ENCODE assay signal across 20 cellular contexts in genomic region chr10:16780338-16780880, GRCh38. TPM values are rescaled to one million over a fixed set of nuclear protein-coding genes. Genes with fewer than 3 reads are reported as not detected.
DNase-seq lines count a peak whose midpoint lies in the region; ATAC-seq, FAIRE-seq and TF ChIP-seq lines count a peak whose summit lies in the region.
"Had no signal": no experiment of that assay in that cellular context is flagged by ENCODE, and none has a peak within 500 bp of the region (broad histone marks: within the 10 kb centered on the region; RNA-seq: fewer than 3 reads in every experiment).

No MANE protein-coding gene starts in this region.

- no peak overlapping the region for H3K4me3 Mint-ChIP-seq in CD4-positive, alpha-beta T cell
- H3K4me3 Mint-ChIP-seq in central memory CD8-positive, alpha-beta T cell: no peak overlapping the region
- H3K4me3 Mint-ChIP-seq in osteocyte (ENCODE audit: unreplicated experiment): no peak overlapping the region
- H3K4me3 Mint-ChIP-seq: HFFc6 had no signal

- no peaks in the 10 kb centered on the region for H3K27me3 ChIP-seq in CD4-positive, alpha-beta T cell (ENCODE audit: control insufficient read depth, insufficient read depth, low read length)
- H3K27me3 ChIP-seq in gastroesophageal sphincter: no peaks in the 10 kb centered on the region

- CTCF ChIA-PET in CD4-positive, alpha-beta T cell (lab: Charles Lee): interaction anchor here (1.4 kb wide), 1 partner anchor 15 kb away, joined by 4 read pairs; no protein-coding TSS in a partner anchor

- H3K36me3 ChIP-seq in gastroesophageal sphincter: peaks cover 0 to 16% of the 10 kb centered on the region in 2 donors

- H3K9me3 ChIP-seq in CD4-positive, alpha-beta T cell (ENCODE audit: control insufficient read depth, low read length): no peaks in the 10 kb centered on the region
- no peaks in the 10 kb centered on the region for H3K9me3 ChIP-seq in gastroesophageal sphincter
- H3K9me3 ChIP-seq: Caco-2, SK-N-SH had no signal

- peak; percentile 53 for FAIRE-seq in GM19239 (lab: Jason Lieb, UNC)
- FAIRE-seq: H54 had no signal

- peaks cover 35% of the 10 kb centered on the region for H3K4me1 Mint-ChIP-seq in CD4-positive, alpha-beta T cell (ENCODE audit: low read depth)
- peaks cover 34% of the 10 kb centered on the region for H3K4me1 Mint-ChIP-seq in central memory CD8-positive, alpha-beta T cell
- H3K4me1 Mint-ChIP-seq in osteocyte (ENCODE audit: unreplicated experiment): peaks cover 8% of the 10 kb centered on the region

- H3K27me3 Mint-ChIP-seq in CD4-positive, alpha-beta T cell: no peaks in the 10 kb centered on the region
- no peaks in the 10 kb centered on the region for H3K27me3 Mint-ChIP-seq in central memory CD8-positive, alpha-beta T cell
- H3K27me3 Mint-ChIP-seq in osteocyte (ENCODE audit: unreplicated experiment): no peaks in the 10 kb centered on the region

- no peak for TF ChIP-seq POLR2A in gastroesophageal sphincter (IDR thresholded peaks at IDR 0.05)

- H3K4me1 ChIP-seq in gastroesophageal sphincter: peaks cover 0 to 15% (median 0%) of the 10 kb centered on the region in 3 donors
- H3K4me1 ChIP-seq: Caco-2 had no signal

- 77 to 79% methylated on average over 5 to 7 of the region's 7 CpGs for WGBS in gastroesophageal sphincter (ENCODE audit: low coverage in 1 of 2), 2 donors

- no peak overlapping the region for H3K4me3 ChIP-seq in gastroesophageal sphincter

- TF ChIP-seq EP300 in gastroesophageal sphincter (IDR thresholded peaks at IDR 0.05): no peak

- intact Hi-C loops in CD4-positive, alpha-beta T cell (cut with DNase I, micrococcal nuclease): no loop called here

- POLR2A ChIA-PET in CD4-positive, alpha-beta T cell (lab: Charles Lee): interaction anchor here (4.7 kb wide), 1 partner anchor 37 kb away, joined by 17 read pairs; the partner anchor contains the start of gene RSU1

- H3K27ac ChIP-seq in CD4-positive, alpha-beta T cell (ENCODE audit: low read depth, low read length): no peak overlapping the region
- H3K27ac ChIP-seq in gastroesophageal sphincter: no peak overlapping the region

- H3K9me3 Mint-ChIP-seq in CD4-positive, alpha-beta T cell: no peaks in the 10 kb centered on the region
- no peaks in the 10 kb centered on the region for H3K9me3 Mint-ChIP-seq in central memory CD8-positive, alpha-beta T cell
- H3K9me3 Mint-ChIP-seq in osteocyte (ENCODE audit: unreplicated experiment): no peaks in the 10 kb centered on the region
- H3K9me3 Mint-ChIP-seq: HFFc6 had no signal

- H3K27ac Mint-ChIP-seq in CD4-positive, alpha-beta T cell: peak overlapping the region; percentile 81
- H3K27ac Mint-ChIP-seq in central memory CD8-positive, alpha-beta T cell (ENCODE audit: low read depth): peak overlapping the region; percentile 78
- H3K27ac Mint-ChIP-seq in osteocyte (ENCODE audit: unreplicated experiment): no peak overlapping the region
- H3K27ac Mint-ChIP-seq: HFFc6 had no signal

- TF ChIP-seq CTCF in CD4-positive, alpha-beta T cell (IDR thresholded peaks at IDR 0.05): no peak
- TF ChIP-seq CTCF in osteocyte (IDR thresholded peaks at IDR 0.05) (no peak), gastroesophageal sphincter (IDR thresholded peaks at IDR 0.05) (no peak)

- no peak for ATAC-seq in CD4-positive, alpha-beta T cell (ENCODE audit: poor library complexity)
- no peak for ATAC-seq in central memory CD8-positive, alpha-beta T cell (replicated peaks; ENCODE audit: extremely low read depth, poor library complexity, severe bottlenecking)
- ATAC-seq in gastroesophageal sphincter: no peak

- peaks cover 43% of the 10 kb centered on the region for H3K36me3 Mint-ChIP-seq in CD4-positive, alpha-beta T cell (ENCODE audit: low read depth)
- H3K36me3 Mint-ChIP-seq in central memory CD8-positive, alpha-beta T cell (ENCODE audit: insufficient read depth): peaks cover 15% of the 10 kb centered on the region
- peaks cover 3% of the 10 kb centered on the region for H3K36me3 Mint-ChIP-seq in osteocyte (ENCODE audit: unreplicated experiment)

- DNase-seq in CD4-positive, alpha-beta T cell: no peak
- DNase-seq in GM19239 (ENCODE audit: insufficient read length, low spot score): no peak
- DNase-seq in central memory CD8-positive, alpha-beta T cell (ENCODE audit: low spot score in 2 of 2): no peak
- peak; percentile 42 for DNase-seq in osteocyte (ENCODE audit: extremely low spot score, unreplicated experiment)
- no peak for DNase-seq in activated T-cell treated with anti-CD3 and anti-CD28 coated beads for 4 hours
- DNase-seq in NCI-H1092 treated with DMSO at 0.1 percent for 48 hours (lab: John Stamatoyannopoulos, UW): no peak
- DNase-seq in NCI-H2029 (lab: John Stamatoyannopoulos, UW): no peak
- DNase-seq: C1 segment of cervical spinal cord, Caco-2, GDM1, HFFc6, KG1, NCI-H1694 treated with DMSO at 0.1 percent for 48 hours, NCI-H2107, NCI-H510A, NCI-H748 treated with DMSO at 0.1 percent for 48 hours, SHP77 treated with DMSO at 0.1 percent for 48 hours, SK-N-SH had no signal

RNA-seq across cellular contexts. Expression of gene RSU1, which starts 36.8 kb away (rescaled TPM):
- 10 to 100 TPM; 26.2 to 28.8 TPM for total RNA-seq in CD4-positive, alpha-beta T cell
- total RNA-seq in osteocyte (92.0 and 99.0 TPM in 2 replicates), gastroesophageal sphincter (100 to 1,000 TPM in 3 of 4 donors, 10 to 100 TPM in 1; 87.0 to 149 (median 117) TPM)
